ENCODE assay signal across 8 cellular contexts in the genomic region with DNA sequence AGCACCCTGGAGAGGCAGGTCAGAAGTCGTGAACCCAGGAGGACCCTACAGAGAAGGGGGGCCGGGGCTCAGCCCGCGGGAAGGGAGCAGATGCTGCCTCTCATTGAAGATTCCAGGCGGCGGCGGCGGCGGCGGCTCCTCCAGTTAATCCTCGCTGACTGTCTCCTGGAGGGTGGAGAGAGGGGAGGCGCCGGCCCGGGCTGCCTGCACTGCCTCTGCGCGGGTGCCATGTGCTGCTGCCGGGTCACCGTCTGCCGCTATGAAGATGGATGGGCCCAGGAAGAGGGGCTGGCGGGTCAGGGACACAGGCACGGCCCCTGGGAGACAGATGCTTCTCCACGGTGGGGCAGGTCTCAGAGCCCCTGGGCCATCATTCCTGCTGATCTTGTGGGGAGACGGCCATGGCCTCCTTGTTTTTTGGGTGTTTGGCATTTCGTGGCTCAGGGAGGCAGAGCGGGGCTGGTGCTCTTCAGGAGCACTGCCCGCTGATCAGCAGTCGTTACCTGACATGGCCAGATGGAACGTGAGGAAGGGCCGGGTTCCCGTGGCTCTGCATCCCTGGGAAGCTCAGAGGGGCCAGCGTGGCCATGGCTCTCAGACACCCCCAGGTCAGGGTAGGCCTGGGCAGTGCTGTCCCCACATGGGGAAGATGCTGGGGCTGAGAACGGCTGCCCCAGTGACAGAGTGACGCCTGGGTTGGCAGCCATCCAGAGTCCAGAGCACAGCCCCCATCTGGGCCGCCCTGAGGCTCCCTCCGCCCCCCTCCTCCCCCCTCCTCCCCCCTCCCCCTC. TPM values are rescaled to one million over a fixed set of nuclear protein-coding genes. Genes with fewer than 3 reads are reported as not detected.
A peak's percentile ranks its signal among the peaks of the same experiment; 100 is the strongest.
DNase-seq lines count a peak whose midpoint lies in the region; ATAC-seq, FAIRE-seq and TF ChIP-seq lines count a peak whose summit lies in the region.

No MANE protein-coding gene starts in this region.

- H3K9ac ChIP-seq in fibroblast of lung (ENCODE audit: insufficient read depth, low read length) = peak overlapping the region; percentile 24

- H2AFZ ChIP-seq in fibroblast of lung (ENCODE audit: low read length) = no peak overlapping the region

- no peak overlapping the region for H3K4me2 ChIP-seq in A549
- peak overlapping the region; percentile 38 for H3K4me2 ChIP-seq in fibroblast of lung (ENCODE audit: extremely low read depth, insufficient read depth, low read length)

- peak overlapping the region in 1 of 2 experiments; percentile 44; a peak in 2 of 6 replicates for H3K27ac ChIP-seq in A549
- peak overlapping the region; percentile 58 for H3K27ac ChIP-seq in fibroblast of lung (ENCODE audit: insufficient read depth, low read length)

- DNase-seq in A549 (ENCODE audit: low read depth in 1 of 2, low spot score in 1 of 2) = peak; percentile 25 to 62
- peak; percentile 79 for DNase-seq in GM03348 (ENCODE audit: low spot score)
- peak; percentile 90 for DNase-seq in SK-N-DZ (ENCODE audit: low spot score)
- peak; percentile 42 to 53 for DNase-seq in fibroblast of lung (ENCODE audit: low read depth in 2 of 2)
- peak; percentile 39 for DNase-seq in omental fat pad (ENCODE audit: low spot score)

- CTCF ChIA-PET in A549 (lab: Yijun Ruan, JAX) = interaction anchor here (3.5 kb wide), 1 partner anchor 37 kb away, joined by 17 read pairs; no protein-coding TSS in a partner anchor

- no peaks in the 10 kb centered on the region for H3K27me3 ChIP-seq in fibroblast of lung (ENCODE audit: control insufficient read depth, insufficient read depth, low read length)

- TF ChIP-seq CTCF in A549 (IDR thresholded peaks at IDR 0.05) (no peak), fibroblast of lung (conservative IDR thresholded peaks at IDR 0.05 in 1 of 2, IDR thresholded peaks at IDR 0.05 in 1 of 2; ENCODE audit: low read depth in 1 of 2, low read length in 2 of 2) (no peak), omental fat pad (IDR thresholded peaks at IDR 0.05) (no peak)

- FAIRE-seq in A549 (lab: Jason Lieb, UNC) = no peak

- POLR2A ChIA-PET in A549 (lab: Yijun Ruan, JAX) = no interaction called here

- no peak for TF ChIP-seq EP300 in A549 (IDR thresholded peaks at IDR 0.05)

- H3K9me3 ChIP-seq in A549 = no peaks in the 10 kb centered on the region
- H3K9me3 ChIP-seq in fibroblast of lung (ENCODE audit: control insufficient read depth, insufficient read depth, low read depth, low read length) = no peaks in the 10 kb centered on the region

- ATAC-seq in A549 = peak; percentile 41 to 70; a peak in 5 of 6 replicates
- peak; percentile 56 for ATAC-seq in omental fat pad (ENCODE audit: low FRiP score)
- ATAC-seq in HG03139 (IDR thresholded peaks at IDR 0.05; ENCODE audit: unreplicated experiment) = no peak
- no peak for ATAC-seq in HG02840 (IDR thresholded peaks at IDR 0.05; ENCODE audit: low FRiP score, unreplicated experiment)
- no peak for ATAC-seq in GM21515 (IDR thresholded peaks at IDR 0.05; ENCODE audit: unreplicated experiment)

- no peak for TF ChIP-seq RAD21 in A549 (conservative IDR thresholded peaks at IDR 0.05 in 1 of 2, IDR thresholded peaks at IDR 0.05 in 1 of 2)

- H3K79me2 ChIP-seq in fibroblast of lung (ENCODE audit: control insufficient read depth, insufficient read depth, low read length) = no peaks in the 10 kb centered on the region

- H4K20me1 ChIP-seq in fibroblast of lung (ENCODE audit: control insufficient read depth, extremely low read depth, insufficient read depth, low read length) = no peaks in the 10 kb centered on the region

- no peak for TF ChIP-seq POLR2A in A549 (IDR thresholded peaks at IDR 0.05; ENCODE audit: low read length)

- H3K4me1 ChIP-seq in A549 (peaks cover 39% of the 10 kb centered on the region), fibroblast of lung (ENCODE audit: control insufficient read depth, extremely low read depth, insufficient read depth, low read length) (peaks cover 10% of the 10 kb centered on the region)

- 56% methylated on average over 9 of the region's 35 CpGs for WGBS in A549 (ENCODE audit: missing lambda C conversion rate)

- H3K4me3 ChIP-seq in A549 (no peak overlapping the region), fibroblast of lung (replicated peaks in 1 of 4; ENCODE audit: control extremely low read depth in 1 of 4, insufficient read depth in 1 of 4, low read depth in 3 of 4, low read length in 4 of 4) (no peak overlapping the region)

- peaks cover 22% of the 10 kb centered on the region for H3K36me3 ChIP-seq in fibroblast of lung (ENCODE audit: control insufficient read depth, insufficient read depth, low read length)

TF ChIP-seq in A549, 52 proteins besides CTCF, POLR2A, EP300 and RAD21:
- TF ChIP-seq BHLHE40 (IDR thresholded peaks at IDR 0.05; ENCODE audit: low read depth, low read length) (no peak), HOXA7 (CRISPR knock-in tag; IDR thresholded peaks at IDR 0.05) (no peak), NR3C1 (IDR thresholded peaks at IDR 0.05) (no peak), HDAC2 (IDR thresholded peaks at IDR 0.05) (no peak), RNF2 (IDR thresholded peaks at IDR 0.05; ENCODE audit: borderline replicate concordance, low read depth) (no peak), CBX2 (IDR thresholded peaks at IDR 0.05; ENCODE audit: borderline replicate concordance, low read depth) (no peak), SMC3 (IDR thresholded peaks at IDR 0.05) (no peak), ELK1 (IDR thresholded peaks at IDR 0.05; ENCODE audit: low read depth, low read length) (no peak), MYC (IDR thresholded peaks at IDR 0.05; ENCODE audit: borderline replicate concordance, low read length) (no peak), ATOH8 (CRISPR knock-in tag; IDR thresholded peaks at IDR 0.05; ENCODE audit: low read depth) (no peak), KDM5A (IDR thresholded peaks at IDR 0.05) (no peak), HOXB13 (CRISPR knock-in tag; IDR thresholded peaks at IDR 0.05; ENCODE audit: low read depth) (no peak), ESRRA (IDR thresholded peaks at IDR 0.05; ENCODE audit: borderline replicate concordance, low read length) (no peak), USF2 (IDR thresholded peaks at IDR 0.05) (no peak), HOXB5 (CRISPR knock-in tag; IDR thresholded peaks at IDR 0.05) (no peak), TP53 (CRISPR knock-in tag; IDR thresholded peaks at IDR 0.05) (no peak), KDM1A (IDR thresholded peaks at IDR 0.05; ENCODE audit: low read depth) (no peak), ZNF302 (CRISPR knock-in tag; IDR thresholded peaks at IDR 0.05) (no peak), CEBPB (IDR thresholded peaks at IDR 0.05) (no peak)

RNA-seq across cellular contexts. Expression of gene GINS2, which starts 36.1 kb away (rescaled TPM):
- polyA plus RNA-seq in A549 (2011; rRNA removed) (23.4 and 28.7 TPM in 2 replicates), A549 (2017; fragmentation: RNase III; extraction: RNeasy Plus Mini Kit Qiagen cat#74134 plus additional on column Dnase treatment) (25.4 to 27.7 TPM (median 26.8 TPM) in 3 replicates), fibroblast of lung (5.5 and 18.3 TPM in 2 replicates)
- 28.6 and 32.9 TPM in 2 replicates for polyA plus RNA-seq in A549 (2012; cell fraction: cytosol; rRNA removed)
- polyA plus RNA-seq in A549 (2012; cell fraction: nucleus; rRNA removed) = 10.9 and 16.4 TPM in 2 replicates
- polyA minus RNA-seq in A549 (2011; rRNA and poly(A)+ RNA removed) = 15.0 and 15.7 TPM in 2 replicates
- 102 and 106 TPM in 2 replicates for polyA plus RNA-seq in SK-N-DZ (2014; cell fraction: cytosol; rRNA removed)
- polyA plus RNA-seq in SK-N-DZ (2014; cell fraction: nucleus; rRNA removed) = 64.7 and 66.3 TPM in 2 replicates
- total RNA-seq in fibroblast of lung (0.26 and 1.8 TPM in 2 replicates), omental fat pad (under 1 TPM in 2 of 4 donors, not detected in 2; 0.25 to 0.72 TPM)
- polyA plus RNA-seq in fibroblast of lung (2012) = 5.4 and 17.3 TPM in 2 replicates
- 2.6 and 6.7 TPM in 2 replicates for polyA minus RNA-seq in fibroblast of lung (ENCODE audit: low replicate concordance)

RNA-seq across cellular contexts. Expression of gene GSE1, which starts 39.5 kb away (rescaled TPM):
- polyA plus RNA-seq in A549 (2011; rRNA removed) (20.7 and 24.6 TPM in 2 replicates), A549 (2017; fragmentation: RNase III; extraction: RNeasy Plus Mini Kit Qiagen cat#74134 plus additional on column Dnase treatment) (24.3 to 30.3 TPM (median 24.3 TPM) in 3 replicates), fibroblast of lung (11.0 and 13.0 TPM in 2 replicates)
- polyA plus RNA-seq in A549 (2012; cell fraction: cytosol; rRNA removed) = 18.9 and 22.8 TPM in 2 replicates
- 49.8 and 64.0 TPM in 2 replicates for polyA plus RNA-seq in A549 (2012; cell fraction: nucleus; rRNA removed)
- 24.5 and 25.9 TPM in 2 replicates for polyA minus RNA-seq in A549 (2011; rRNA and poly(A)+ RNA removed)
- polyA plus RNA-seq in SK-N-DZ (2014; cell fraction: cytosol; rRNA removed) = 51.5 and 62.6 TPM in 2 replicates
- polyA plus RNA-seq in SK-N-DZ (2014; cell fraction: nucleus; rRNA removed) = 114 and 225 TPM in 2 replicates
- total RNA-seq in fibroblast of lung (31.1 and 35.7 TPM in 2 replicates), omental fat pad (100 to 1,000 TPM in 2 of 4 donors, 10 to 100 TPM in 2; 50.9 to 181 (median 90.9) TPM)
- polyA plus RNA-seq in fibroblast of lung (2012) = 17.9 and 19.8 TPM in 2 replicates
- 16.8 and 21.8 TPM in 2 replicates for polyA minus RNA-seq in fibroblast of lung (ENCODE audit: low replicate concordance)

Comparison
In these comparisons a context has a peak if more than half of its experiments do, and no peak if none do; other contexts are left out.
1. ATAC-seq: peak in A549 (2 of 2) and omental fat pad (single experiment); none in HG03139 (single experiment), HG02840 (single experiment) and GM21515 (single experiment).
2. DNase-seq: peak in every context shown above with its lines; median percentile 90 in SK-N-DZ; 79 in GM03348; 48 in fibroblast of lung; 44 in A549; 39 in omental fat pad.